ENCODE assay signal across 16 cellular contexts in the genomic region with DNA sequence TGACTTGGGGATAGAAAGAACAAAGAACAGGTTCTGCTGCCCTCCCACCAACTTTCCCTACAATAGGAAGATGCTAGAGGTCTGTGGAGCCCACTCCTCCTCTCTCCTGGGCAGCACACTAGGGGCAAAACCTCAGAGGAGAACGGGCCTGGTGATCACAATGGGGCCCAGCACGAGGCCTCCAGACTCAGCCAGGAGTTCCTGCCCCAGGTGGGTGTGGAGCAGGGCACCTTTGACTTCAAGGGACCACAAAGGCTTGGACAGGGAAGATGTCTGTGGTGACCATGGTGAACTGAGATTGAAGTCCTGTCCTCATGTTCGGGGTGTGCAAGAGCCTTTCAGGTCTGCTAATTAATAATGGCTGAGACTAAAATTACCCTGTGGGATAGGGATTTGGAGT.
A peak's percentile ranks its signal among the peaks of the same experiment; 100 is the strongest.
DNase-seq lines count a peak whose midpoint lies in the region; ATAC-seq and TF ChIP-seq lines count a peak whose summit lies in the region.
"Had no signal": no experiment of that assay in that cellular context is flagged by ENCODE, and none has a peak within 500 bp of the region (broad histone marks: within the 10 kb centered on the region; RNA-seq: fewer than 3 reads in every experiment).

No MANE protein-coding gene starts in this region.

- in situ Hi-C loops in GM23248 (cut with MboI), result no loop called here

- peak overlapping the region; percentile 57 for H2AK5ac ChIP-seq in trophoblast cell (ENCODE audit: low read length)

- H3K79me2 ChIP-seq in GM23248 (ENCODE audit: insufficient read depth), result peaks cover 5% of the 10 kb centered on the region; the same call in 1 of the 2 replicates
- H3K79me2 ChIP-seq in trophoblast cell (ENCODE audit: control insufficient read depth, insufficient read depth, low read length, poor library complexity), result peaks cover 3% of the 10 kb centered on the region

- H3K9me2 ChIP-seq in GM23248 (ENCODE audit: insufficient read depth), result no peaks in the 10 kb centered on the region

- H3K4ac ChIP-seq in trophoblast cell (ENCODE audit: low read depth, low read length), result peak overlapping the region; percentile 22

- H3K9ac ChIP-seq in GM23248 (no peak overlapping the region), trophoblast cell (ENCODE audit: low read length) (no peak overlapping the region)

- H3K4me3 ChIP-seq in GM23248, result no peak overlapping the region
- no peak overlapping the region for H3K4me3 ChIP-seq in HEK293 (ENCODE audit: low read depth, low read length)
- H3K4me3 ChIP-seq in trophoblast cell (ENCODE audit: low read depth, low read length), result no peak overlapping the region
- H3K4me3 ChIP-seq in suprapubic skin, result no peak overlapping the region
- H3K4me3 ChIP-seq: A549, HAP-1 had no signal

- 99 to 100% methylated on average over 3 of the region's 3 CpGs for WGBS in GM23248 (ENCODE audit: low coverage in 1 of 2, low lambda C conversion rate in 2 of 2, missing lambda C conversion rate in 2 of 2), 2 experiments
- no CpG with 5 or more reads among the region's 3 CpGs for WGBS in trophoblast cell (ENCODE audit: extremely low coverage, insufficient coverage, insufficient read length)
- 89% methylated on average over 3 of the region's 3 CpGs for WGBS in suprapubic skin

- no peaks in the 10 kb centered on the region for H3K27me3 ChIP-seq in GM23248 (replicated peaks; ENCODE audit: insufficient read depth)
- no peaks in the 10 kb centered on the region for H3K27me3 ChIP-seq in trophoblast cell (ENCODE audit: insufficient read depth, low read length)
- no peaks in the 10 kb centered on the region for H3K27me3 ChIP-seq in suprapubic skin
- H3K27me3 ChIP-seq: BE2C had no signal

- peak overlapping the region; percentile 63 for H4K91ac ChIP-seq in trophoblast cell (ENCODE audit: low read depth, low read length)

- DNase-seq in GM23248 (no peak), iPS-NIHi7 (ENCODE audit: extremely low spot score) (peak; percentile 2), trophoblast cell (no peak), suprapubic skin (ENCODE audit: low spot score in 2 of 2) (no peak), amniotic stem cell (lab: John Stamatoyannopoulos, UW) (no peak), kidney glomerular epithelial cell (lab: John Stamatoyannopoulos, UW) (no peak)
- DNase-seq: BE2C; CD4-positive, alpha-beta memory T cell; DND-41; GDM1; KG1 had no signal

- no peak for TF ChIP-seq EP300 in suprapubic skin (IDR thresholded peaks at IDR 0.05)

- no peak overlapping the region for H2AFZ ChIP-seq in GM23248
- H2AFZ ChIP-seq in trophoblast cell (ENCODE audit: insufficient read depth, low read length, poor library complexity), result no peak overlapping the region

- TF ChIP-seq CTCF in HEK293 (tag by site-specific recombination; IDR thresholded peaks at IDR 0.05) (no peak), suprapubic skin (IDR thresholded peaks at IDR 0.05) (no peak)

- H3K4me2 ChIP-seq in GM23248 (ENCODE audit: unreplicated experiment), result no peak overlapping the region
- no peak overlapping the region for H3K4me2 ChIP-seq in trophoblast cell (ENCODE audit: low read length)
- H3K4me2 ChIP-seq: A549 had no signal

- H3K18ac ChIP-seq in trophoblast cell (ENCODE audit: low read length), result peak overlapping the region; percentile 8

- H4K20me1 ChIP-seq in GM23248 (ENCODE audit: insufficient read depth), result no peaks in the 10 kb centered on the region

- H4K12ac ChIP-seq in trophoblast cell (ENCODE audit: low read depth, low read length), result no peak overlapping the region

- H2BK12ac ChIP-seq in trophoblast cell (ENCODE audit: low read length), result peak overlapping the region; percentile 91

- CTCF ChIA-PET in HEK293 (lab: Yijun Ruan, JAX), result interaction anchor here (1.2 kb wide), 1 partner anchor 410 kb away, joined by 3 read pairs; no protein-coding TSS in a partner anchor

- H3K9me3 ChIP-seq in GM23248 (ENCODE audit: low read depth) (no peaks in the 10 kb centered on the region), HEK293 (ENCODE audit: control insufficient read depth, insufficient read depth, low read depth, low read length) (no peaks in the 10 kb centered on the region), trophoblast cell (ENCODE audit: insufficient read depth, low read depth, low read length) (no peaks in the 10 kb centered on the region), suprapubic skin (no peaks in the 10 kb centered on the region)
- H3K9me3 ChIP-seq: A549, BE2C, HAP-1 had no signal

- H2BK5ac ChIP-seq in trophoblast cell (ENCODE audit: low read depth, low read length, poor library complexity), result peak overlapping the region; percentile 18

- H3F3A ChIP-seq in GM23248 (ENCODE audit: insufficient read depth), result peaks cover 62% of the 10 kb centered on the region

- H3K4me1 ChIP-seq in GM23248 (ENCODE audit: insufficient read depth) (peaks cover 72% of the 10 kb centered on the region), HEK293 (ENCODE audit: control insufficient read depth, insufficient read depth, low read length) (peaks cover 10% of the 10 kb centered on the region), trophoblast cell (ENCODE audit: control insufficient read depth in 1 of 2, insufficient read depth in 2 of 2, low read length in 2 of 2) (peaks cover 39 to 54% of the 10 kb centered on the region in 2 experiments), suprapubic skin (peaks cover 40% of the 10 kb centered on the region)
- H3K4me1 ChIP-seq: HAP-1 had no signal

- H3K27ac ChIP-seq in GM23248 (peak overlapping the region; percentile 96; the same call in 1 of the 2 replicates), HEK293 (ENCODE audit: extremely low read depth, low read depth, low read length) (0 out of 2 replicates have a peak overlapping the region, but pooled peaks have one; percentile 24), trophoblast cell (ENCODE audit: low read depth, low read length) (no peak overlapping the region), suprapubic skin (no peak overlapping the region)
- H3K27ac ChIP-seq: A549, C4-2B had no signal

- no peaks in the 10 kb centered on the region for H3K36me3 ChIP-seq in GM23248 (ENCODE audit: low read depth)
- no peaks in the 10 kb centered on the region for H3K36me3 ChIP-seq in HEK293 (ENCODE audit: control insufficient read depth in 2 of 2, insufficient read depth in 1 of 2, low read length in 2 of 2)
- no peaks in the 10 kb centered on the region for H3K36me3 ChIP-seq in trophoblast cell (ENCODE audit: control insufficient read depth in 1 of 2, insufficient read depth in 2 of 2, low read length in 2 of 2)
- no peaks in the 10 kb centered on the region for H3K36me3 ChIP-seq in suprapubic skin
- H3K36me3 ChIP-seq: BE2C, HAP-1 had no signal

- TF ChIP-seq POLR2A in suprapubic skin (IDR thresholded peaks at IDR 0.05), result no peak

- peak overlapping the region; percentile 36 for H3K14ac ChIP-seq in trophoblast cell (ENCODE audit: low read length)

- POLR2A ChIA-PET in HEK293 (lab: Yijun Ruan, JAX), result no interaction called here

- peak overlapping the region; percentile 23 for H2BK120ac ChIP-seq in trophoblast cell (ENCODE audit: insufficient read depth, low read length, poor library complexity)

- H3K79me1 ChIP-seq in trophoblast cell (ENCODE audit: low read length), result peaks cover 51% of the 10 kb centered on the region

- no peak for ATAC-seq in HG03159 (IDR thresholded peaks at IDR 0.05; ENCODE audit: unreplicated experiment)
- ATAC-seq: A549 had no signal

- peak overlapping the region; percentile 15 for H4K8ac ChIP-seq in trophoblast cell (ENCODE audit: low read depth, low read length)

- no peak overlapping the region for H3K23ac ChIP-seq in trophoblast cell (ENCODE audit: low read length)

TF ChIP-seq in HEK293, 187 proteins besides CTCF, POLR2A, EP300 and RAD21:
- TF ChIP-seq, protein P1, sequence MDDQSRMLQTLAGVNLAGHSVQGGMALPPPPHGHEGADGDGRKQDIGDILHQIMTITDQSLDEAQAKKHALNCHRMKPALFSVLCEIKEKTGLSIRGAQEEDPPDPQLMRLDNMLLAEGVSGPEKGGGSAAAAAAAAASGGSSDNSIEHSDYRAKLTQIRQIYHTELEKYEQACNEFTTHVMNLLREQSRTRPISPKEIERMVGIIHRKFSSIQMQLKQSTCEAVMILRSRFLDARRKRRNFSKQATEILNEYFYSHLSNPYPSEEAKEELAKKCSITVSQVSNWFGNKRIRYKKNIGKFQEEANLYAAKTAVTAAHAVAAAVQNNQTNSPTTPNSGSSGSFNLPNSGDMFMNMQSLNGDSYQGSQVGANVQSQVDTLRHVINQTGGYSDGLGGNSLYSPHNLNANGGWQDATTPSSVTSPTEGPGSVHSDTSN (CRISPR knock-in tag; IDR thresholded peaks at IDR 0.05), result no peak
- TF ChIP-seq MEIS1 (CRISPR knock-in tag; IDR thresholded peaks at IDR 0.05; ENCODE audit: borderline replicate concordance) (no peak), ZBTB21 (tag by site-specific recombination; IDR thresholded peaks at IDR 0.05) (no peak)

Comparison
In these comparisons a context has a peak if more than half of its experiments do, and no peak if none do; other contexts are left out.
1. H3K27ac ChIP-seq: peak in GM23248 (single experiment) and HEK293 (single experiment); none in trophoblast cell (single experiment) and suprapubic skin (single experiment).